Comparison of ENCODE assay signal across 1 cellular context in genomic region chr12:53927220-53928029, GRCh38.
A peak's percentile ranks its signal among the peaks of the same experiment; 100 is the strongest.
TF ChIP-seq lines count a peak whose summit lies in the region.

No MANE protein-coding gene starts in this region.

TF ChIP-seq in HepG2, 621 proteins besides CTCF, POLR2A, EP300 and RAD21:
- no peak for TF ChIP-seq ZNF773 (CRISPR knock-in tag; IDR thresholded peaks at IDR 0.05; ENCODE audit: borderline replicate concordance)
- TF ChIP-seq EZH2 (conservative IDR thresholded peaks at IDR 0.05; ENCODE audit: low read depth, low read length) = 0 out of 2 replicates have a peak, but pooled peaks have one; percentile 65
- no peak for TF ChIP-seq ZNF350 (CRISPR knock-in tag; IDR thresholded peaks at IDR 0.05; ENCODE audit: borderline replicate concordance, low read depth)
- TF ChIP-seq KAT8 (CRISPR knock-in tag; IDR thresholded peaks at IDR 0.05) = no peak
- no peak for TF ChIP-seq KDM1A (CRISPR knock-in tag; IDR thresholded peaks at IDR 0.05)
- no peak for TF ChIP-seq TCF7 (IDR thresholded peaks at IDR 0.05; ENCODE audit: low read depth)
- TF ChIP-seq ZNF44 (CRISPR knock-in tag; IDR thresholded peaks at IDR 0.05) = no peak
- TF ChIP-seq HOXA9 (CRISPR knock-in tag; IDR thresholded peaks at IDR 0.05; ENCODE audit: borderline replicate concordance) = no peak
